ENCODE assay signal across 22 cellular contexts in the genomic region with DNA sequence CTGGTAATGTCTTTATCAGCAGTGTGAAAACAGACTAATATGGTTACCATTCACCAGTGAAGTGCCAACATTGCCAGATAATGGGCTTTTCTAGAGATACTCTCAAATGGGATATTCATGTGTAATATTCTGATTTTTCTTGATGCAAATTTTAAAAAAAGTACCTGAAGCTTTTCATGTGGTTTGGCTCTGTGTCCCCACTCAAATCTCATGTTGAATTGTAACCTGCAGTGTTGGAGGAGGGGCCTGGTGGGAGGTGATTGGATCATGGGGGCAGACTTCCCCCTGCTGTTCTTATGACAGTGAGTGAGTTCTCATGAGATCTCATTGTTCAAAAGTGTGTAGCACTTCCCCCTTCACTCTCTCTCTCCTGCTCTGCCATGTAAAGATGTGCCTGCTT.
"Had no signal": no experiment of that assay in that cellular context is flagged by ENCODE, and none has a peak within 500 bp of the region (broad histone marks: within the 10 kb centered on the region; RNA-seq: fewer than 3 reads in every experiment).

No MANE protein-coding gene starts in this region.

- H3K27me3 Mint-ChIP-seq: dendritic cell treated with granulocyte-macrophage colony-stimulating factor and Interleukin-4, amounts not matched to agents 40 ng/mL and 50 ng/mL, for 4 days; effector memory CD8-positive, alpha-beta T cell had no signal

- H3K36me3 Mint-ChIP-seq: mesothelial cell of epicardium had no signal

- H3K36me3 ChIP-seq: colonic mucosa, esophagus muscularis mucosa, gastroesophageal sphincter, heart right ventricle, left lung, lower lobe of right lung had no signal

- H3K27ac Mint-ChIP-seq: dendritic cell treated with granulocyte-macrophage colony-stimulating factor and Interleukin-4, amounts not matched to agents 40 ng/mL and 50 ng/mL, for 4 days; effector memory CD8-positive, alpha-beta T cell; mesothelial cell of epicardium had no signal

- H3K4me3 ChIP-seq: colonic mucosa, esophagus muscularis mucosa, gastroesophageal sphincter, heart right ventricle, left lung, lower lobe of right lung, mucosa of descending colon had no signal

- H3K4me3 Mint-ChIP-seq: dendritic cell treated with granulocyte-macrophage colony-stimulating factor and Interleukin-4, amounts not matched to agents 40 ng/mL and 50 ng/mL, for 4 days; effector memory CD8-positive, alpha-beta T cell; mesothelial cell of epicardium had no signal

- DNase-seq: colonic mucosa; cortex of kidney; effector CD8-positive, alpha-beta T cell; effector memory CD8-positive, alpha-beta T cell; foreskin keratinocyte; head of caudate nucleus; heart right ventricle; hippocampal formation; left cardiac atrium; left lung; left ventricle myocardium superior; lower lobe of right lung; mesenchymal stem cell; mucosa of descending colon had no signal

- H3K27ac ChIP-seq: colonic mucosa, esophagus muscularis mucosa, foreskin keratinocyte, gastroesophageal sphincter, heart right ventricle, left lung, lower lobe of right lung had no signal

- ATAC-seq: effector memory CD8-positive, alpha-beta T cell; foreskin keratinocyte; gastroesophageal sphincter; heart right ventricle; left cardiac atrium; left lung; left ventricle myocardium superior; lower lobe of right lung; mucosa of descending colon had no signal

- H3K9me3 Mint-ChIP-seq: dendritic cell treated with granulocyte-macrophage colony-stimulating factor and Interleukin-4, amounts not matched to agents 40 ng/mL and 50 ng/mL, for 4 days; mesothelial cell of epicardium had no signal

- FAIRE-seq: endothelial cell of umbilical vein, frontal cortex, islet of Langerhans, keratinocyte had no signal

- H3K4me1 ChIP-seq: colonic mucosa, esophagus muscularis mucosa, foreskin keratinocyte, gastroesophageal sphincter, heart right ventricle, left lung, lower lobe of right lung had no signal

- H3K9me3 ChIP-seq: colonic mucosa, esophagus muscularis mucosa, gastroesophageal sphincter, heart right ventricle, left lung, lower lobe of right lung had no signal

- H3K27me3 ChIP-seq: colonic mucosa, esophagus muscularis mucosa, foreskin keratinocyte, gastroesophageal sphincter, left lung had no signal
